Comparison of ENCODE assay signal across 8 cellular contexts in the genomic region with DNA sequence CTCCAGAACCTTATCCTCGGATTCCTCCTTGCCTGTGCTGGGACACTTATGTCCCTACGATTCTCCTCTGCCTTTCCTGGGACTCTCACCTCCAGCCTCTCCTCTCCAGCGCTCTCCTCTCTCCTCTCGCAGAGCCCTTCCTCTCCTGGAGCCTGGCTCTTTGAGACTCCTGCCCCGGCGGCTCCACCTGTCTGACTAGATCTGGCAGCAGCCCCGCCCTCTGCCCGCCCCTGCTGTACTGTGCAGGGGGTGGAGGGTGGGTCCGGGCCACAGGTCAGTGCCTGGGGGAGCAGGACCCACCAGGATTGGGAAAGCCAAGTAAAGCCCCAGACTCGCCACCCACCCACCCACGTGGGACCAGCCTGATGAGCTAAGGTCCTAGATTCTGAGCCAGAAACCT. TPM values are rescaled to one million over a fixed set of nuclear protein-coding genes. Genes with fewer than 3 reads are reported as not detected.
DNase-seq lines count a peak whose midpoint lies in the region; ATAC-seq and TF ChIP-seq lines count a peak whose summit lies in the region.

No MANE protein-coding gene starts in this region.

- H3K36me3 ChIP-seq in Caco-2 (ENCODE audit: control insufficient read depth, insufficient read depth, low read length): peaks cover 4% of the 10 kb centered on the region
- H3K36me3 ChIP-seq in effector memory CD4-positive, alpha-beta T cell (ENCODE audit: control insufficient read depth, insufficient read depth, low read length): peaks cover 27% of the 10 kb centered on the region

- H3K4me1 Mint-ChIP-seq in Caco-2 (ENCODE audit: low read depth, unreplicated experiment) (peaks cover 33% of the 10 kb centered on the region), neural crest cell (peaks cover 46% of the 10 kb centered on the region)

- H3K9me3 ChIP-seq in Caco-2: no peaks in the 10 kb centered on the region
- no peaks in the 10 kb centered on the region for H3K9me3 ChIP-seq in effector memory CD4-positive, alpha-beta T cell (ENCODE audit: control insufficient read depth, low read length)

- H3K27ac ChIP-seq in effector memory CD4-positive, alpha-beta T cell (ENCODE audit: insufficient read depth, low read length, poor library complexity, severe bottlenecking): peak overlapping the region; percentile 72

- H3K4me3 Mint-ChIP-seq in Caco-2 (ENCODE audit: unreplicated experiment): peak overlapping the region; percentile 79
- H3K4me3 Mint-ChIP-seq in neural crest cell: peak overlapping the region; percentile 82

- no peaks in the 10 kb centered on the region for H3K27me3 Mint-ChIP-seq in Caco-2 (ENCODE audit: insufficient read depth, unreplicated experiment)
- no peaks in the 10 kb centered on the region for H3K27me3 Mint-ChIP-seq in neural crest cell (ENCODE audit: low read depth)

- H3K27ac Mint-ChIP-seq in Caco-2 (ENCODE audit: unreplicated experiment) (peak overlapping the region; percentile 91), neural crest cell (ENCODE audit: unreplicated experiment) (no peak overlapping the region)

- intact Hi-C loops in Caco-2 (cut with micrococcal nuclease; ENCODE audit: unreplicated experiment): loop anchor here (1.0 kb wide), 1 partner anchor 8 kb away; a partner anchor contains a TSS

- peak overlapping the region; percentile 76 for H3K4me3 ChIP-seq in Caco-2 (ENCODE audit: low read depth, low read length)
- no peak overlapping the region for H3K4me3 ChIP-seq in effector memory CD4-positive, alpha-beta T cell (ENCODE audit: insufficient read depth, low read depth, low read length, poor library complexity, severe bottlenecking)

- H3K4me1 ChIP-seq in Caco-2: peaks cover 36% of the 10 kb centered on the region
- H3K4me1 ChIP-seq in effector memory CD4-positive, alpha-beta T cell (ENCODE audit: control insufficient read depth, insufficient read depth, low read length, poor library complexity, severe bottlenecking): peaks cover 15% of the 10 kb centered on the region

- TF ChIP-seq CTCF in Caco-2 (IDR thresholded peaks at IDR 0.05; ENCODE audit: insufficient read depth in 1 of 2, low read depth in 1 of 2, low read length in 1 of 2, severe bottlenecking in 1 of 2, unreplicated experiment in 1 of 2) (no peak), neural crest cell (conservative IDR thresholded peaks at IDR 0.05) (no peak)

- POLR2A ChIA-PET in Caco-2 (lab: Charles Lee): interaction anchor here (0.6 to 0.8 kb wide), 4 partner anchors 8 to 134 kb away, joined by 3 to 11 read pairs (median 6); a partner anchor contains a TSS

- DNase-seq in Caco-2: peak; percentile 83 to 86
- peak; percentile 98 for DNase-seq in NCI-H510A treated with DMSO at 0.1 percent for 48 hours (lab: John Stamatoyannopoulos, UW)
- no peak for DNase-seq in effector memory CD4-positive, alpha-beta T cell
- no peak for DNase-seq in neural crest cell (ENCODE audit: low read depth, low spot score)
- no peak for DNase-seq in NCI-H2196 treated with DMSO at 0.1 percent for 48 hours (lab: John Stamatoyannopoulos, UW; ENCODE audit: unreplicated experiment)
- no peak for DNase-seq in NCI-H345 treated with DMSO at 0.1 percent for 48 hours (lab: John Stamatoyannopoulos, UW; ENCODE audit: unreplicated experiment)
- no peak for DNase-seq in activated CD8-positive, alpha-beta memory T cell treated with anti-CD3 and anti-CD28 coated beads for 24 hours

- no peaks in the 10 kb centered on the region for H3K27me3 ChIP-seq in Caco-2 (replicated peaks; ENCODE audit: control insufficient read depth, insufficient read depth, low read length)
- no peaks in the 10 kb centered on the region for H3K27me3 ChIP-seq in effector memory CD4-positive, alpha-beta T cell (replicated peaks; ENCODE audit: control insufficient read depth, insufficient read depth, low read length, poor library complexity, severe bottlenecking)

- peaks cover 49% of the 10 kb centered on the region for H3K36me3 Mint-ChIP-seq in Caco-2 (ENCODE audit: insufficient read depth, unreplicated experiment)
- H3K36me3 Mint-ChIP-seq in neural crest cell (ENCODE audit: low read depth): peaks cover 25% of the 10 kb centered on the region

- BruUV-seq in Caco-2 (replicated peaks; lab: Mats Ljungman, UMichigan): no TSS peak

- H3K9me3 Mint-ChIP-seq in Caco-2 (ENCODE audit: unreplicated experiment) (no peaks in the 10 kb centered on the region), neural crest cell (no peaks in the 10 kb centered on the region)

- CTCF ChIA-PET in Caco-2 (lab: Charles Lee): interaction anchor here (3.1 kb wide), 1 partner anchor 8 kb away, joined by 36 read pairs; a partner anchor contains a TSS

- ATAC-seq in GM21381 (IDR thresholded peaks at IDR 0.05; ENCODE audit: unreplicated experiment): no peak

RNA-seq across cellular contexts. Expression of a gene that starts 1.6 kb away (rescaled TPM):
- total RNA-seq in Caco-2 (2022) (66.8 and 67.1 TPM in 2 replicates), neural crest cell (30.8 and 31.8 TPM in 2 replicates)

RNA-seq across cellular contexts. Expression of a gene that starts 7.4 kb away (rescaled TPM):
- total RNA-seq in Caco-2 (2022): 123 and 125 TPM in 2 replicates
- total RNA-seq in neural crest cell: 180 and 196 TPM in 2 replicates

RNA-seq across cellular contexts. Expression of a gene that starts 23.4 kb away (rescaled TPM):
- total RNA-seq in Caco-2 (2022) (33.3 and 35.8 TPM in 2 replicates), neural crest cell (30.8 and 33.9 TPM in 2 replicates)

RNA-seq across cellular contexts. Expression of a gene that starts 23.5 kb away (rescaled TPM):
- total RNA-seq in Caco-2 (2022) (29.0 and 31.6 TPM in 2 replicates), neural crest cell (39.4 and 42.0 TPM in 2 replicates)

RNA-seq across cellular contexts. Expression of a gene that starts 28.6 kb away (rescaled TPM):
- total RNA-seq in Caco-2 (2022) (0.49 TPM in 1 of 2 replicates, not detected in the other), neural crest cell (not detected in 2 replicates)

Comparison
In these comparisons a context has a peak if more than half of its experiments do, and no peak if none do; other contexts are left out.
1. DNase-seq: peak in Caco-2 (2 of 2) and NCI-H510A treated with DMSO at 0.1 percent for 48 hours (single experiment); none in effector memory CD4-positive, alpha-beta T cell (0 of 3), neural crest cell (single experiment), NCI-H2196 treated with DMSO at 0.1 percent for 48 hours (single experiment), NCI-H345 treated with DMSO at 0.1 percent for 48 hours (single experiment) and activated CD8-positive, alpha-beta memory T cell treated with anti-CD3 and anti-CD28 coated beads for 24 hours (single experiment).